Comparison of ENCODE assay signal across 8 cellular contexts in genomic region chr13:99307648-99308339, GRCh38. TPM values are rescaled to one million over a fixed set of nuclear protein-coding genes. Genes with fewer than 3 reads are reported as not detected.
DNase-seq lines count a peak whose midpoint lies in the region; ATAC-seq, FAIRE-seq and TF ChIP-seq lines count a peak whose summit lies in the region.

No MANE protein-coding gene starts in this region.

- H3K27ac ChIP-seq in SJSA1 = peak overlapping the region; percentile 61
- peak overlapping the region; percentile 95 for H3K27ac ChIP-seq in brain microvascular endothelial cell
- H3K27ac ChIP-seq in mesendoderm (ENCODE audit: low read depth, low read length) = no peak overlapping the region
- peak overlapping the region; percentile 86 to 95 (median 92) for H3K27ac ChIP-seq in thyroid gland
- peak overlapping the region in 1 of 2 donors; percentile 87 for H3K27ac ChIP-seq in small intestine (ENCODE audit: low read depth in 1 of 2, low read length in 1 of 2)

- H3K18ac ChIP-seq in mesendoderm (ENCODE audit: low read length) = no peak overlapping the region

- H3K56ac ChIP-seq in mesendoderm (ENCODE audit: low read length) = no peak overlapping the region

- no peak overlapping the region for H3K23ac ChIP-seq in mesendoderm (ENCODE audit: low read length)

- DNase-seq in GM03348 (ENCODE audit: low spot score) = peak; percentile 66
- peak; percentile 97 for DNase-seq in SJSA1 (ENCODE audit: low read depth in 1 of 2, low spot score in 2 of 2)
- peak; percentile 88 for DNase-seq in brain microvascular endothelial cell
- peak; percentile 81 for DNase-seq in mesendoderm
- DNase-seq in thyroid gland = peak; percentile 81 to 88
- DNase-seq in small intestine = no peak
- DNase-seq in GOT3 (lab: John Stamatoyannopoulos, UW) = no peak

- H3K79me1 ChIP-seq in mesendoderm (ENCODE audit: low read length) = peaks cover 12% of the 10 kb centered on the region

- H3K4me3 ChIP-seq in SJSA1 (no peak overlapping the region), brain microvascular endothelial cell (ENCODE audit: low read depth, low read length) (no peak overlapping the region), mesendoderm (ENCODE audit: low read length) (no peak overlapping the region), thyroid gland (replicated peaks in 1 of 3) (no peak overlapping the region), small intestine (ENCODE audit: low read depth in 1 of 2, low read length in 2 of 2) (no peak overlapping the region)

- no peak overlapping the region for H3K4ac ChIP-seq in mesendoderm (ENCODE audit: low read depth, low read length)

- intact Hi-C loops in thyroid gland (cut with DNase I) = no loop called here

- H2BK15ac ChIP-seq in mesendoderm (replicated peaks; ENCODE audit: low read depth) = no peak overlapping the region

- H2AK5ac ChIP-seq in mesendoderm (ENCODE audit: low read length) = no peak overlapping the region

- no peak overlapping the region for H3K4me2 ChIP-seq in mesendoderm (ENCODE audit: low read length)

- no peak overlapping the region for H4K5ac ChIP-seq in mesendoderm (ENCODE audit: low read length)

- H3K36me3 ChIP-seq in SJSA1 (peaks cover 11% of the 10 kb centered on the region; the same call in 1 of the 2 replicates), brain microvascular endothelial cell (replicated peaks) (no peaks in the 10 kb centered on the region), mesendoderm (ENCODE audit: control insufficient read depth, insufficient read depth, low read length) (no peaks in the 10 kb centered on the region), thyroid gland (no peaks in the 10 kb centered on the region), small intestine (ENCODE audit: control insufficient read depth in 2 of 2, insufficient read depth in 2 of 2, low read length in 2 of 2) (peaks cover 0 to 2% of the 10 kb centered on the region in 2 donors)

- H3K27me3 ChIP-seq in SJSA1 (replicated peaks) = no peaks in the 10 kb centered on the region
- no peaks in the 10 kb centered on the region for H3K27me3 ChIP-seq in brain microvascular endothelial cell (replicated peaks)
- no peaks in the 10 kb centered on the region for H3K27me3 ChIP-seq in mesendoderm (ENCODE audit: insufficient read depth, low read length, poor library complexity)
- H3K27me3 ChIP-seq in thyroid gland = no peaks in the 10 kb centered on the region
- no peaks in the 10 kb centered on the region for H3K27me3 ChIP-seq in small intestine (ENCODE audit: control insufficient read depth in 2 of 2, insufficient read depth in 2 of 2, low read length in 2 of 2)

- no peak for TF ChIP-seq CTCF in brain microvascular endothelial cell (IDR thresholded peaks at IDR 0.05; ENCODE audit: low read depth, low read length, missing control alignments)
- no peak for TF ChIP-seq CTCF in thyroid gland (IDR thresholded peaks at IDR 0.05)

- no peak overlapping the region for H3K9ac ChIP-seq in mesendoderm (ENCODE audit: low read length)

- peaks cover 5% of the 10 kb centered on the region; the same call in 1 of the 2 replicates for H3K9me3 ChIP-seq in SJSA1 (replicated peaks)
- no peaks in the 10 kb centered on the region for H3K9me3 ChIP-seq in thyroid gland
- H3K9me3 ChIP-seq in small intestine (ENCODE audit: control insufficient read depth, low read depth) = no peaks in the 10 kb centered on the region

- no peak overlapping the region for H2BK5ac ChIP-seq in mesendoderm (ENCODE audit: low read length)

- no peak for FAIRE-seq in small intestine (lab: Jason Lieb, UNC)

- H3K4me1 ChIP-seq in SJSA1 (replicated peaks) (peaks cover 66% of the 10 kb centered on the region), mesendoderm (ENCODE audit: control insufficient read depth, low read depth, low read length) (no peaks in the 10 kb centered on the region), thyroid gland (peaks cover 26 to 36% of the 10 kb centered on the region in 2 donors), small intestine (ENCODE audit: control insufficient read depth in 2 of 2, insufficient read depth in 1 of 2, low read depth in 1 of 2, low read length in 1 of 2) (peaks cover 0 to 9% of the 10 kb centered on the region in 2 donors)

- no peak overlapping the region for H2BK120ac ChIP-seq in mesendoderm (ENCODE audit: low read depth, low read length)

- TF ChIP-seq POLR2A in thyroid gland (IDR thresholded peaks at IDR 0.05) = no peak

- no CpG with 5 or more reads among the region's 6 CpGs for WGBS in mesendoderm (ENCODE audit: extremely low coverage, insufficient coverage, low lambda C conversion rate)
- 37 to 39% methylated on average over 6 of the region's 6 CpGs for WGBS in thyroid gland, 2 donors
- WGBS in small intestine, 3 donors = 39 to 83% (median 67%) methylated on average over 6 of the region's 6 CpGs

- peak; percentile 44 for ATAC-seq in HG02852 (IDR thresholded peaks at IDR 0.05; ENCODE audit: unreplicated experiment)

- no peaks in the 10 kb centered on the region for H3K79me2 ChIP-seq in mesendoderm (ENCODE audit: control insufficient read depth, insufficient read depth, low read length)

- in situ Hi-C loops in brain microvascular endothelial cell (cut with HindIII; ENCODE audit: low pct_ligation_motif_present, low sequenced_read_pairs) = no loop called here

- H4K8ac ChIP-seq in mesendoderm (ENCODE audit: low read depth, low read length) = no peak overlapping the region

RNA-seq across cellular contexts. Expression of gene GPR183, which starts 0.6 kb away (rescaled TPM):
- total RNA-seq in SJSA1 (2014; rRNA removed; shearing (Covaris generic)) = 49.6 and 49.7 TPM in 2 replicates
- polyA plus RNA-seq in mesendoderm (2013, experiment 1 of 2) = 0.01 TPM
- 0.01 TPM for polyA plus RNA-seq in mesendoderm (2013, experiment 2 of 2)
- total RNA-seq in thyroid gland = 1 to 10 TPM; 2.5 to 9.7 (median 5.1) TPM
- polyA plus RNA-seq in small intestine = 1 to 10 TPM in 2 of 3 donors, not detected in 1; 2.4 to 5.5 TPM

RNA-seq across cellular contexts. Expression of gene GPR18, which starts 49.6 kb away (rescaled TPM):
- total RNA-seq in SJSA1 (2014; rRNA removed; shearing (Covaris generic)) = not detected in 2 replicates
- not detected for polyA plus RNA-seq in mesendoderm (2013, experiment 1 of 2)
- not detected for polyA plus RNA-seq in mesendoderm (2013, experiment 2 of 2)
- under 1 TPM in 2 of 4 donors, not detected in 2; 0.27 to 0.96 TPM for total RNA-seq in thyroid gland
- polyA plus RNA-seq in small intestine = under 1 TPM in 2 of 3 donors, not detected in 1; 0.54 to 0.66 TPM

Comparison
In these comparisons a context has a peak if more than half of its experiments do, and no peak if none do; other contexts are left out.
1. DNase-seq: peak in GM03348 (single experiment), SJSA1 (2 of 2), brain microvascular endothelial cell (single experiment), mesendoderm (single experiment) and thyroid gland (2 of 2); none in small intestine (single experiment) and GOT3 (single experiment).